22 cellular contexts compared by ENCODE assay signal in the genomic region with DNA sequence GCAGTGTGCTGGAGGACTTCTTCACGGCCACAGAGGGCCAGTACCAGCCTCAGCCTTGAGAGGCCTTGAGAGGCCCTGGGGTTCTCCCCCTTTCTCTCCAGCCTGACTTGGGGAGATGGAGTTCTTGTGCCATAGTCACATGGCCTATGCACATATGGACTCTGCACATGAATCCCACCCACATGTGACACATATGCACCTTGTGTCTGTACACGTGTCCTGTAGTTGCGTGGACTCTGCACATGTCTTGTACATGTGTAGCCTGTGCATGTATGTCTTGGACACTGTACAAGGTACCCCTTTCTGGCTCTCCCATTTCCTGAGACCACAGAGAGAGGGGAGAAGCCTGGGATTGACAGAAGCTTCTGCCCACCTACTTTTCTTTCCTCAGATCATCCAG. TPM values are rescaled to one million over a fixed set of nuclear protein-coding genes. Genes with fewer than 3 reads are reported as not detected.
"Had no signal": no experiment of that assay in that cellular context is flagged by ENCODE, and none has a peak within 500 bp of the region (broad histone marks: within the 10 kb centered on the region; RNA-seq: fewer than 3 reads in every experiment).

No MANE protein-coding gene starts in this region.

- H3K4me3 ChIP-seq: ascending aorta, body of pancreas had no signal

- H3K4me3 Mint-ChIP-seq: activated B cell treated with CpG ODN at 0.5 μM for 24 hours; activated CD4-positive, alpha-beta memory T cell treated with anti-CD3 and anti-CD28 coated beads for 36 hours; activated CD4-positive, alpha-beta T cell treated with anti-CD3 and anti-CD28 coated beads, Interleukin-2, amount 10 ng/mL, durations not matched to agents 7 days and 5 days; activated naive CD8-positive, alpha-beta T cell; activated T-helper 1 cell treated with anti-CD3 and anti-CD28 coated beads, Interleukin-12 subunit alpha, Interleukin-12 subunit beta, Interleukin-2, Interleukin-4 antibody, amounts not matched to agents 30 ng/mL and 10 ng/mL and 1 ng/mL, durations not matched to agents 14 hours and 24 hours and 36 hours; central memory CD8-positive, alpha-beta T cell; T-cell had no signal

- H3K9me3 Mint-ChIP-seq: activated B cell treated with CpG ODN at 0.5 μM for 24 hours; activated CD4-positive, alpha-beta memory T cell treated with anti-CD3 and anti-CD28 coated beads for 36 hours; activated CD4-positive, alpha-beta T cell treated with anti-CD3 and anti-CD28 coated beads, Interleukin-2, amount 10 ng/mL, durations not matched to agents 7 days and 5 days; activated T-helper 1 cell treated with anti-CD3 and anti-CD28 coated beads, Interleukin-12 subunit alpha, Interleukin-12 subunit beta, Interleukin-2, Interleukin-4 antibody, amounts not matched to agents 30 ng/mL and 10 ng/mL and 1 ng/mL, durations not matched to agents 14 hours and 24 hours and 36 hours; central memory CD8-positive, alpha-beta T cell; T-cell had no signal

- H3K27ac Mint-ChIP-seq: activated B cell treated with CpG ODN at 0.5 μM for 24 hours; activated CD4-positive, alpha-beta memory T cell treated with anti-CD3 and anti-CD28 coated beads for 36 hours; activated naive CD8-positive, alpha-beta T cell; T-cell had no signal

- H3K27me3 ChIP-seq: ascending aorta, body of pancreas had no signal

- H3K36me3 ChIP-seq: ascending aorta had no signal

- H3K27ac ChIP-seq: ascending aorta, body of pancreas had no signal

- H3K4me1 Mint-ChIP-seq: activated B cell treated with CpG ODN at 0.5 μM for 24 hours; central memory CD8-positive, alpha-beta T cell had no signal

- H3K4me1 ChIP-seq: ascending aorta had no signal

- H3K9me3 ChIP-seq: ascending aorta, body of pancreas had no signal

- H3K27me3 Mint-ChIP-seq: activated B cell treated with CpG ODN at 0.5 μM for 24 hours; activated CD4-positive, alpha-beta memory T cell treated with anti-CD3 and anti-CD28 coated beads for 36 hours; activated CD4-positive, alpha-beta T cell treated with anti-CD3 and anti-CD28 coated beads, Interleukin-2, amount 10 ng/mL, durations not matched to agents 7 days and 5 days; activated naive CD8-positive, alpha-beta T cell; central memory CD8-positive, alpha-beta T cell; T-cell had no signal

- ATAC-seq: body of pancreas, PC-3 had no signal

- DNase-seq: activated B cell treated with CpG ODN at 0.5 μM for 24 hours; activated CD4-positive, alpha-beta memory T cell treated with anti-CD3 and anti-CD28 coated beads for 36 hours; activated CD4-positive, alpha-beta T cell treated with anti-CD3 and anti-CD28 coated beads for 1 hour; activated CD4-positive, alpha-beta T cell treated with anti-CD3 and anti-CD28 coated beads, Interleukin-2, amount 10 ng/mL, durations not matched to agents 7 days and 5 days; activated CD8-positive, alpha-beta memory T cell treated with anti-CD3 and anti-CD28 coated beads, Interleukin-2, amount 50 U/mL, for 4 hours; activated effector memory CD4-positive, alpha-beta T cell treated with Interleukin-2 at 50 U/mL for 16 hours; body of pancreas; Karpas-422; NCI-H1105 treated with DMSO at 0.1 percent for 48 hours; NCI-H1436 treated with DMSO at 0.1 percent for 48 hours; NCI-H187; NCI-H2081; NCI-H524; PC-3; SIG-M5; T-cell; T-helper 2 cell; T1000 had no signal

RNA-seq across cellular contexts. Expression of gene LCK, which starts 34.6 kb away (rescaled TPM):
- total RNA-seq: ascending aorta had no signal
